ENCODE assay signal across 8 cellular contexts in the genomic region with DNA sequence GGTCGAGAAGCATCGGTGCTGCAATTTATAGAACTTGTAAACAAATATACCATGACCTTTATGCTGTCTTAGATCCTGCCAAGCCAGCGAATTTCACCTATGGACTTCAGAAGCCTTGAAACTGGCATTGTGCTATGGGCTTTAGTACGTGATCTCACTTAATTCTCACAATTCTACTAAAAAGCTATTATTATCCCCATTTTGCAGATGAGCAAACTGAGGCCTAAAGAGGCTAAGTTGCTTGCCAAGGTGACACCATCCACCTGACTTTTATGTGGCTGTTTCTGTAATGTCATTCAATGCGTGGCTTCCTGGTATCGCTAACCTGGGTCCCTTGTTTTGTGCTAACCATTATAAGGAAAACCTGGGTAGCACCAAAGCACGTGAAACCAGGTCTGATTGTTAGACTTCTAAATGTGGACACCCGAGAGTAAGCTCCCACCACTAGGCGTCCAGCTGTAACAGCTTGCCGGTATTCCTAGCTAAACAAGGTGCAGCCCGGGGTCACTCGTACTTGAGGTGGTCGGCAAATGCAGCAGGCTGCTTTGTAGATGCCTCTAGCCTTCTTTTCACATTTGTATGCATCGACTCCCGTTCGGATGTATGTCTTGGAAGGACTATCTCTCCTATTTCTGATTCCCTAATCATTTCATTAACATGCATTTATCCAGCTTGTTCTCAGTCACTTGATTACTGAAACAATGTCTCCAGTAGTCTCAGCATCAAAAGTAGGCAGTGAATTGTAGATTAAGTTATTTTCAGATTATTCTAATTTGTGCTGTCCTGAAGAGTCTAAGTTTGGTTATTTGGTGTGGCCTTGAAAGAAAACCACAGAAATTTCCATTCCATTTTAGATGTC. TPM values are rescaled to one million over a fixed set of nuclear protein-coding genes. Genes with fewer than 3 reads are reported as not detected.
DNase-seq lines count a peak whose midpoint lies in the region; FAIRE-seq and TF ChIP-seq lines count a peak whose summit lies in the region.

No MANE protein-coding gene starts in this region.

- no peaks in the 10 kb centered on the region for H3K9me2 ChIP-seq in SK-N-SH

- no peaks in the 10 kb centered on the region for H3K9me1 ChIP-seq in endothelial cell of umbilical vein (replicated peaks; ENCODE audit: control insufficient read depth, extremely low read depth, insufficient read depth, low read length)

- TF ChIP-seq RAD21 in SK-N-SH (IDR thresholded peaks at IDR 0.05; ENCODE audit: low read length) = no peak

- H3K9ac ChIP-seq in SK-N-SH (peak overlapping the region; percentile 88), endothelial cell of umbilical vein (replicated peaks; ENCODE audit: extremely low read depth, insufficient read depth, low read length) (peak overlapping the region; percentile 96)

- peaks cover 60% of the 10 kb centered on the region for H3K79me2 ChIP-seq in SK-N-SH (ENCODE audit: insufficient read depth)
- H3K79me2 ChIP-seq in endothelial cell of umbilical vein (ENCODE audit: control insufficient read depth, insufficient read depth, low read length) = peaks cover 60% of the 10 kb centered on the region

- peaks cover 36% of the 10 kb centered on the region for H3F3A ChIP-seq in SK-N-SH (replicated peaks; ENCODE audit: insufficient read depth)

- no peak for TF ChIP-seq EP300 in SK-N-SH (IDR thresholded peaks at IDR 0.05; ENCODE audit: borderline replicate concordance in 1 of 2, low read depth in 1 of 2, low read length in 1 of 2)

- H3K4me1 Mint-ChIP-seq in activated CD4-positive, alpha-beta T cell treated with anti-CD3 and anti-CD28 coated beads, Interleukin-2, amount 10 ng/mL, durations not matched to agents 7 days and 5 days = peaks cover 55% of the 10 kb centered on the region
- H3K4me1 Mint-ChIP-seq in nephron = peaks cover 35% of the 10 kb centered on the region

- TF ChIP-seq POLR2A in endothelial cell of umbilical vein (IDR thresholded peaks at IDR 0.05; ENCODE audit: low read depth, low read length) = no peak

- H3K9me3 ChIP-seq in SK-N-SH = no peaks in the 10 kb centered on the region
- no peaks in the 10 kb centered on the region for H3K9me3 ChIP-seq in endothelial cell of umbilical vein (replicated peaks; ENCODE audit: control insufficient read depth, insufficient read depth, low read length)

- peaks cover 6% of the 10 kb centered on the region for H3K36me3 Mint-ChIP-seq in activated CD4-positive, alpha-beta T cell treated with anti-CD3 and anti-CD28 coated beads, Interleukin-2, amount 10 ng/mL, durations not matched to agents 7 days and 5 days (ENCODE audit: low read depth)
- H3K36me3 Mint-ChIP-seq in nephron (ENCODE audit: low read depth) = no peaks in the 10 kb centered on the region

- peak; percentile 67 for FAIRE-seq in endothelial cell of umbilical vein (lab: Jason Lieb, UNC)

- H3K4me1 ChIP-seq in SK-N-SH (ENCODE audit: control insufficient read depth in 1 of 2, insufficient read depth in 2 of 2, low read depth in 1 of 2, low read length in 1 of 2) (peaks cover 12 to 19% of the 10 kb centered on the region in 2 experiments; a peak in 3 of 4 replicates), endothelial cell of umbilical vein (ENCODE audit: control insufficient read depth, extremely low read depth, insufficient read depth, low read length) (peaks cover 21% of the 10 kb centered on the region)

- peaks cover 0 to 9% of the 10 kb centered on the region in 2 experiments for H3K36me3 ChIP-seq in SK-N-SH (replicated peaks in 1 of 2; ENCODE audit: control insufficient read depth in 1 of 2, insufficient read depth in 2 of 2, low read length in 1 of 2)
- H3K36me3 ChIP-seq in endothelial cell of umbilical vein (ENCODE audit: control insufficient read depth in 2 of 2, extremely low read depth in 1 of 2, insufficient read depth in 2 of 2, low read length in 2 of 2) = no peaks in the 10 kb centered on the region

- H4K20me1 ChIP-seq in SK-N-SH (ENCODE audit: insufficient read depth) (no peaks in the 10 kb centered on the region), endothelial cell of umbilical vein (replicated peaks; ENCODE audit: control insufficient read depth, extremely low read depth, insufficient read depth, low read length) (no peaks in the 10 kb centered on the region)

- POLR2A ChIA-PET in activated CD4-positive, alpha-beta T cell treated with anti-CD3 and anti-CD28 coated beads, Interleukin-2, amount 10 ng/mL, durations not matched to agents 7 days and 5 days (lab: Charles Lee) = no interaction called here
- POLR2A ChIA-PET in SK-N-SH (lab: Yijun Ruan, JAX) (no interaction called here), endothelial cell of umbilical vein (lab: Charles Lee) (interaction anchor here (0.7 to 1.2 kb wide), 3 partner anchors 20 to 87 kb away, joined by 3 to 6 read pairs (median 3); no protein-coding TSS in a partner anchor)

- H3K4me2 ChIP-seq in SK-N-SH (peak overlapping the region; percentile 89), endothelial cell of umbilical vein (ENCODE audit: insufficient read depth, low read length) (peak overlapping the region; percentile 93)

- H3K27me3 ChIP-seq in SK-N-SH (ENCODE audit: insufficient read depth) (no peaks in the 10 kb centered on the region), endothelial cell of umbilical vein (ENCODE audit: control insufficient read depth in 2 of 2, insufficient read depth in 2 of 2, low read length in 2 of 2) (no peaks in the 10 kb centered on the region)

- CTCF ChIA-PET in activated CD4-positive, alpha-beta T cell treated with anti-CD3 and anti-CD28 coated beads, Interleukin-2, amount 10 ng/mL, durations not matched to agents 7 days and 5 days (lab: Charles Lee) = interaction anchor here (1.0 to 1.7 kb wide), 7 partner anchors 10 to 668 kb away, joined by 3 to 9 read pairs (median 4); no protein-coding TSS in a partner anchor
- CTCF ChIA-PET in SK-N-SH (lab: Yijun Ruan, JAX) = interaction anchor here (1.0 to 3.1 kb wide), 7 partner anchors 8 to 669 kb away, joined by 3 to 19 read pairs (median 4); no protein-coding TSS in a partner anchor
- CTCF ChIA-PET in endothelial cell of umbilical vein (lab: Charles Lee) = interaction anchor here (0.8 to 4.7 kb wide), 19 partner anchors 11 to 89 kb away, joined by 3 to 82 read pairs (median 8); no protein-coding TSS in a partner anchor

- dilution Hi-C loops in endothelial cell of umbilical vein (cut with MboI; ENCODE audit: extremely low pct_ligation_motif_present, low sequenced_read_pairs) = no loop called here

- DNase-seq in activated CD4-positive, alpha-beta T cell treated with anti-CD3 and anti-CD28 coated beads, Interleukin-2, amount 10 ng/mL, durations not matched to agents 7 days and 5 days = peak; percentile 22
- no peak for DNase-seq in activated CD4-positive, alpha-beta T cell treated with anti-CD3 and anti-CD28 coated beads for 1 hour
- no peak for DNase-seq in SK-N-SH
- DNase-seq in endothelial cell of umbilical vein (ENCODE audit: low read depth, low spot score) = peak; percentile 80
- DNase-seq in NCI-H345 (lab: John Stamatoyannopoulos, UW) = no peak
- no peak for DNase-seq in ecto neural progenitor cell (ENCODE audit: low spot score)
- no peak for DNase-seq in stimulated activated CD4-positive, alpha-beta T cell treated with anti-CD3 and anti-CD28 coated beads, Interleukin-1b, Interleukin-23, amount 100 ng/mL, for 48 hours

- TSS peak; percentile 29 for BruUV-seq in endothelial cell of umbilical vein (replicated peaks; lab: Mats Ljungman, UMichigan)

- H3K27ac Mint-ChIP-seq in activated CD4-positive, alpha-beta T cell treated with anti-CD3 and anti-CD28 coated beads, Interleukin-2, amount 10 ng/mL, durations not matched to agents 7 days and 5 days = peak overlapping the region; percentile 88
- H3K27ac Mint-ChIP-seq in nephron = peak overlapping the region; percentile 65 to 80 (median 77)

- H3K4me3 ChIP-seq in SK-N-SH (ENCODE audit: low read depth in 2 of 2, low read length in 1 of 2) (peak overlapping the region; percentile 64 to 87), endothelial cell of umbilical vein (replicated peaks in 1 of 3; ENCODE audit: insufficient read depth in 1 of 3, low read depth in 1 of 3, low read length in 3 of 3) (peak overlapping the region; percentile 59 to 91 (median 87))

- intact Hi-C loops in endothelial cell of umbilical vein (cut with micrococcal nuclease) = loop anchor here (5.0 kb wide), 1 partner anchor 221 kb away; no protein-coding TSS in a partner anchor

- H3K4me3 Mint-ChIP-seq in activated CD4-positive, alpha-beta T cell treated with anti-CD3 and anti-CD28 coated beads, Interleukin-2, amount 10 ng/mL, durations not matched to agents 7 days and 5 days = peak overlapping the region; percentile 96
- peak overlapping the region; percentile 79 to 84 (median 83) for H3K4me3 Mint-ChIP-seq in nephron

- peak overlapping the region in 1 of 2 experiments; percentile 39; a peak in 2 of 4 replicates for H3K27ac ChIP-seq in SK-N-SH (ENCODE audit: low read depth in 2 of 2, low read length in 1 of 2)
- H3K27ac ChIP-seq in endothelial cell of umbilical vein (ENCODE audit: insufficient read depth, low read depth, low read length) = peak overlapping the region; percentile 85

- TF ChIP-seq CTCF in SK-N-SH (IDR thresholded peaks at IDR 0.05) = peak; percentile 59
- peak; percentile 52 to 67 for TF ChIP-seq CTCF in endothelial cell of umbilical vein (IDR thresholded peaks at IDR 0.05; ENCODE audit: extremely low read depth in 1 of 2, insufficient read depth in 1 of 2, low read depth in 1 of 2, low read length in 2 of 2)
- TF ChIP-seq CTCF in nephron (IDR thresholded peaks at IDR 0.05; ENCODE audit: unreplicated experiment in 3 of 3) = peak; percentile 11 to 28 (median 20)

- peaks cover 7% of the 10 kb centered on the region for H3K27me3 Mint-ChIP-seq in activated CD4-positive, alpha-beta T cell treated with anti-CD3 and anti-CD28 coated beads, Interleukin-2, amount 10 ng/mL, durations not matched to agents 7 days and 5 days
- H3K27me3 Mint-ChIP-seq in nephron (ENCODE audit: low read depth) = no peaks in the 10 kb centered on the region

- no peaks in the 10 kb centered on the region for H3K9me3 Mint-ChIP-seq in activated CD4-positive, alpha-beta T cell treated with anti-CD3 and anti-CD28 coated beads, Interleukin-2, amount 10 ng/mL, durations not matched to agents 7 days and 5 days
- H3K9me3 Mint-ChIP-seq in nephron = no peaks in the 10 kb centered on the region

- 68% methylated on average over 16 of the region's 16 CpGs for WGBS in SK-N-SH (ENCODE audit: low lambda C conversion rate)

- H2AFZ ChIP-seq in SK-N-SH (ENCODE audit: low read depth) = no peak overlapping the region
- no peak overlapping the region for H2AFZ ChIP-seq in endothelial cell of umbilical vein (ENCODE audit: low read depth, low read length)

RNA-seq across cellular contexts. Expression of gene SYNJ2, which starts 1.1 kb away (rescaled TPM):
- 10 to 100 TPM; 35.8 to 39.0 TPM for total RNA-seq in activated CD4-positive, alpha-beta T cell treated with anti-CD3 and anti-CD28 coated beads, Interleukin-2, amount 10 ng/mL, durations not matched to agents 7 days and 5 days
- polyA plus RNA-seq in SK-N-SH (2012; rRNA removed) (35.3 and 40.0 TPM in 2 replicates), endothelial cell of umbilical vein (32.4 and 35.1 TPM in 2 replicates)
- 28.3 and 33.0 TPM in 2 replicates for polyA plus RNA-seq in SK-N-SH (2012; cell fraction: cytosol; rRNA removed)
- 56.9 and 66.8 TPM in 2 replicates for polyA plus RNA-seq in SK-N-SH (2012; cell fraction: nucleus; rRNA removed)
- 71.8 and 78.2 TPM in 2 replicates for total RNA-seq in endothelial cell of umbilical vein
- polyA plus RNA-seq in endothelial cell of umbilical vein (2011; cell fraction: cytosol; rRNA removed) = 42.1 and 44.6 TPM in 2 replicates
- polyA plus RNA-seq in endothelial cell of umbilical vein (2011; cell fraction: nucleus; rRNA removed) = 85.0 and 90.0 TPM in 2 replicates
- 28.3 and 54.5 TPM in 2 replicates for polyA plus RNA-seq in endothelial cell of umbilical vein (2012)
- polyA minus RNA-seq in endothelial cell of umbilical vein = 76.8 and 82.3 TPM in 2 replicates
- 12.2 TPM for polyA minus RNA-seq in endothelial cell of umbilical vein (2011; cell fraction: cytosol; rRNA and poly(A)+ RNA removed)
- polyA minus RNA-seq in endothelial cell of umbilical vein (2011; cell fraction: nucleus; rRNA and poly(A)+ RNA removed) = 77.9 and 82.2 TPM in 2 replicates

Comparison
In these comparisons a context has a peak if more than half of its experiments do, and no peak if none do; other contexts are left out.
1. DNase-seq: peak in activated CD4-positive, alpha-beta T cell treated with anti-CD3 and anti-CD28 coated beads, Interleukin-2, amount 10 ng/mL, durations not matched to agents 7 days and 5 days (single experiment) and endothelial cell of umbilical vein (single experiment); none in activated CD4-positive, alpha-beta T cell treated with anti-CD3 and anti-CD28 coated beads for 1 hour (single experiment), SK-N-SH (single experiment), NCI-H345 (single experiment), ecto neural progenitor cell (single experiment) and stimulated activated CD4-positive, alpha-beta T cell treated with anti-CD3 and anti-CD28 coated beads, Interleukin-1b, Interleukin-23, amount 100 ng/mL, for 48 hours (single experiment).
2. Peak in every context shown above with its lines, with median percentiles within 50 percentile points of each other: CTCF ChIP-seq.